ENCODE assay signal across 20 cellular contexts in the genomic region with DNA sequence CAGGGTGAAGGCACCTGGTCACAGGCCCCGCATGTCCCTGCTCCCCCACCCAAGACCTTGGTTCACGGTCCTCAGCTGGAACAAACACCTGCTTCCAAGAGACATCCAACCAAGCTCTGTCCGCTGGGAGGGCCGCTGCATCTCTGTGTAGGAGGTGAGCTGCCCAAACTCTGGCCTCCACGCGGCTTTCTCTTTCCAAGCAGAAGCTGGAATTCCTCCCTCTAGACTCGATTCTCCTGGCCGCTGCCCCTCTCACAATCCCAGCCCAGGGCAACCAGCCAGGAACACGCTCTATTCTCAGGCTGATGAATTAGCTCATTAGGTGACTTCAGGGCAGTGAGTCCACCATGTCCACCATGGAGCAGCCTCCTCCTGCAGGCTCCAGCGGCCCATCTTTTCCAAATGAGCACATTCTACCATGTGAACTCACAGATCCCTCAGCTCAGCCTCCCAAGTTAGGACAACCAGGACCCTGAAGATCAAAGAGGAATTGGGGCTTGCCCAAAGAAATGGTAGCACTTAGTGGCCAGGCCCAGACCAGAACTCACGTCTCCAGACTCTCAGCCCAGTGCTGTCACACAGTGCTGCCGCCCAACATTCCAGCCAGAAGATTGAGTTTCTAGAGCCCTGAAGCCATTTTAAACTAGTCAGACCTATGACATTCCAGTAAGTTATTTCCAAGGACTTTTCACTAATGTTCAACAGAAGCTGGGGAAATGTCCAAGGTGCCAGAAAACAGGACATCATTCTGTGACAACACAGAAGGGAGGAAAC.
DNase-seq lines count a peak whose midpoint lies in the region; ATAC-seq, FAIRE-seq and TF ChIP-seq lines count a peak whose summit lies in the region.
"Had no signal": no experiment of that assay in that cellular context is flagged by ENCODE, and none has a peak within 500 bp of the region (broad histone marks: within the 10 kb centered on the region; RNA-seq: fewer than 3 reads in every experiment).

No MANE protein-coding gene starts in this region.

- H2BK120ac ChIP-seq in H1 (replicated peaks; ENCODE audit: low read depth, low read length): no peak overlapping the region

- 0 out of 7 replicates have a peak, but pooled peaks cover 0 to 3% (median 0%) of the 10 kb centered on the region in 4 experiments for H3K27me3 ChIP-seq in H1 (replicated peaks in 1 of 4; ENCODE audit: control insufficient read depth in 3 of 4, extremely low read depth in 1 of 4, insufficient read depth in 3 of 4, low read length in 3 of 4)

- H3K23ac ChIP-seq in H1 (ENCODE audit: insufficient read length): no peak overlapping the region

- no peak overlapping the region for H3K27ac ChIP-seq in H1 (ENCODE audit: low read depth, low read length)
- H3K27ac ChIP-seq: GM23248 had no signal

- 88% methylated on average over 12 of the region's 12 CpGs; no CpG with 5 or more reads in 1 of the 2 experiments for WGBS in H1 (ENCODE audit: extremely low coverage in 1 of 2, insufficient coverage in 1 of 2, insufficient read length in 1 of 2, insufficient replicate concordance in 2 of 2, low coverage in 1 of 2, low lambda C conversion rate in 2 of 2, missing lambda C conversion rate in 1 of 2), 2 experiments

- no peak overlapping the region for H2BK12ac ChIP-seq in H1 (ENCODE audit: low read depth, low read length)

- H2BK15ac ChIP-seq in H1 (ENCODE audit: low read length): no peak overlapping the region

- H3K4me3 ChIP-seq in H1 (ENCODE audit: extremely low read depth in 1 of 4, insufficient read depth in 2 of 4, low read depth in 3 of 4, low read length in 4 of 4): no peak overlapping the region
- H3K4me3 ChIP-seq: GM23248 had no signal

- H3K18ac ChIP-seq in H1 (ENCODE audit: extremely low read depth, low read length): no peak overlapping the region

- no peaks in the 10 kb centered on the region for H3K79me1 ChIP-seq in H1 (ENCODE audit: low read depth, low read length)

- no peak overlapping the region for H4K5ac ChIP-seq in H1 (ENCODE audit: insufficient read length, low read depth, low read length)

- FAIRE-seq in H1 (lab: Jason Lieb, UNC): no peak
- FAIRE-seq: GM12892, GM18507, H54 had no signal

- no peak overlapping the region for H3K4ac ChIP-seq in H1 (replicated peaks; ENCODE audit: insufficient read length, low read depth, low read length)

- H3K36me3 ChIP-seq in H1 (ENCODE audit: control insufficient read depth in 2 of 4, insufficient read depth in 4 of 4, low read length in 3 of 4): no peaks in the 10 kb centered on the region
- H3K36me3 ChIP-seq: BE2C had no signal

- no peak overlapping the region for H3K4me3 Mint-ChIP-seq in activated CD4-positive, alpha-beta T cell treated with anti-CD3 and anti-CD28 coated beads, Interleukin-2, amount 10 ng/mL, durations not matched to agents 7 days and 5 days
- H3K4me3 Mint-ChIP-seq: CD4-positive, CD25-positive, alpha-beta regulatory T cell; CD8-positive, alpha-beta memory T cell; HFFc6 had no signal

- H3K56ac ChIP-seq in H1 (replicated peaks; ENCODE audit: insufficient read length, low read depth, low read length): no peak overlapping the region

- no peak overlapping the region for H3K27ac Mint-ChIP-seq in activated CD4-positive, alpha-beta T cell treated with anti-CD3 and anti-CD28 coated beads, Interleukin-2, amount 10 ng/mL, durations not matched to agents 7 days and 5 days
- H3K27ac Mint-ChIP-seq: CD8-positive, alpha-beta memory T cell; HFFc6 had no signal

- H4K91ac ChIP-seq in H1 (replicated peaks; ENCODE audit: insufficient read length, low read length): no peak overlapping the region

- no peak overlapping the region for H3K4me2 ChIP-seq in H1 (ENCODE audit: insufficient read depth in 1 of 2, low read depth in 2 of 2, low read length in 2 of 2)

- H3K9me3 Mint-ChIP-seq in activated CD4-positive, alpha-beta T cell treated with anti-CD3 and anti-CD28 coated beads, Interleukin-2, amount 10 ng/mL, durations not matched to agents 7 days and 5 days: no peaks in the 10 kb centered on the region
- H3K9me3 Mint-ChIP-seq: CD8-positive, alpha-beta memory T cell; HFFc6 had no signal

- ATAC-seq in HG03175 (IDR thresholded peaks at IDR 0.05; ENCODE audit: unreplicated experiment): no peak
- ATAC-seq: HCT116 had no signal

- H3K23me2 ChIP-seq in H1 (ENCODE audit: low read depth, low read length): peaks cover 5% of the 10 kb centered on the region; the same call in 1 of the 2 replicates

- H3K9ac ChIP-seq in H1 (replicated peaks in 1 of 4; ENCODE audit: extremely low read depth in 1 of 4, low read depth in 3 of 4, low read length in 3 of 4): no peak overlapping the region
- H3K9ac ChIP-seq: GM23248 had no signal

- H3K9me3 ChIP-seq in H1 (ENCODE audit: insufficient read depth in 2 of 2, low read depth in 1 of 2, low read length in 1 of 2): no peaks in the 10 kb centered on the region
- H3K9me3 ChIP-seq: BE2C had no signal

- no peak overlapping the region for H2AFZ ChIP-seq in H1 (ENCODE audit: low read length)
- H2AFZ ChIP-seq: GM23248 had no signal

- H4K20me1 ChIP-seq in H1 (replicated peaks in 1 of 2; ENCODE audit: control insufficient read depth in 1 of 2, insufficient read depth in 2 of 2, low read length in 2 of 2): peaks cover 0 to 4% of the 10 kb centered on the region in 2 experiments

- no peak overlapping the region for H2BK5ac ChIP-seq in H1 (ENCODE audit: low read depth, low read length)

- no peaks in the 10 kb centered on the region for H3K36me3 Mint-ChIP-seq in activated CD4-positive, alpha-beta T cell treated with anti-CD3 and anti-CD28 coated beads, Interleukin-2, amount 10 ng/mL, durations not matched to agents 7 days and 5 days (ENCODE audit: low read depth)
- H3K36me3 Mint-ChIP-seq: CD4-positive, CD25-positive, alpha-beta regulatory T cell; CD8-positive, alpha-beta memory T cell had no signal

- no peak overlapping the region for H3K14ac ChIP-seq in H1 (ENCODE audit: insufficient read length)

- TF ChIP-seq POLR2A in H1 (IDR thresholded peaks at IDR 0.05; ENCODE audit: control extremely low read depth in 1 of 2, low read depth in 2 of 2, low read length in 2 of 2): no peak

- no peaks in the 10 kb centered on the region for H3K79me2 ChIP-seq in H1 (ENCODE audit: control insufficient read depth in 1 of 2, insufficient read depth in 2 of 2, low read length in 2 of 2)

- no peak overlapping the region for H2BK20ac ChIP-seq in H1 (ENCODE audit: low read length)

- no peak for TF ChIP-seq RAD21 in H1 (IDR thresholded peaks at IDR 0.05 in 1 of 2, conservative IDR thresholded peaks at IDR 0.05 in 1 of 2; ENCODE audit: low read depth in 2 of 2, low read length in 2 of 2)

- H2AK5ac ChIP-seq in H1 (ENCODE audit: low read depth, low read length): no peak overlapping the region

- DNase-seq in G401 (ENCODE audit: low spot score) (peak; percentile 8), H1 (ENCODE audit: low read depth in 1 of 2, low spot score in 2 of 2) (no peak), medulla oblongata (ENCODE audit: extremely low spot score) (peak; percentile 18), NCI-H2081 treated with DMSO at 0.1 percent for 48 hours (lab: John Stamatoyannopoulos, UW) (no peak)
- DNase-seq in activated CD4-positive, alpha-beta T cell treated with anti-CD3 and anti-CD28 coated beads, Interleukin-2, amount 10 ng/mL, durations not matched to agents 7 days and 5 days: no peak
- DNase-seq: BE2C; CD4-positive, CD25-positive, alpha-beta regulatory T cell; CD8-positive, alpha-beta memory T cell; COR-L47; DMS 273 treated with DMSO at 0.1 percent for 48 hours; DMS53; DND-41; GDM1; GM23248; HFFc6 had no signal

- TF ChIP-seq EP300 in H1 (IDR thresholded peaks at IDR 0.05; ENCODE audit: borderline replicate concordance in 1 of 2, low read depth in 2 of 2, low read length in 2 of 2): no peak

- H3K27me3 Mint-ChIP-seq in activated CD4-positive, alpha-beta T cell treated with anti-CD3 and anti-CD28 coated beads, Interleukin-2, amount 10 ng/mL, durations not matched to agents 7 days and 5 days: no peaks in the 10 kb centered on the region
- H3K27me3 Mint-ChIP-seq: CD4-positive, CD25-positive, alpha-beta regulatory T cell had no signal

- CTCF ChIA-PET in H1 (lab: Charles Lee; ENCODE audit: partially characterized antibody): interaction anchor here (0.8 to 12.8 kb wide), 12 partner anchors 11 to 625 kb away, joined by 3 to 134 read pairs (median 3); no protein-coding TSS in a partner anchor
- CTCF ChIA-PET in activated CD4-positive, alpha-beta T cell treated with anti-CD3 and anti-CD28 coated beads, Interleukin-2, amount 10 ng/mL, durations not matched to agents 7 days and 5 days (lab: Charles Lee): interaction anchor here (0.6 kb wide), 1 partner anchor 49 kb away, joined by 3 read pairs; no protein-coding TSS in a partner anchor

- H3K4me1 ChIP-seq in H1 (replicated peaks in 1 of 4; ENCODE audit: control insufficient read depth in 3 of 4, insufficient read depth in 4 of 4, low read length in 3 of 4): no peaks in the 10 kb centered on the region; a peak in 1 of 7 replicates
- H3K4me1 ChIP-seq: BE2C had no signal

- no peaks in the 10 kb centered on the region for H3K4me1 Mint-ChIP-seq in activated CD4-positive, alpha-beta T cell treated with anti-CD3 and anti-CD28 coated beads, Interleukin-2, amount 10 ng/mL, durations not matched to agents 7 days and 5 days
- H3K4me1 Mint-ChIP-seq: CD4-positive, CD25-positive, alpha-beta regulatory T cell; CD8-positive, alpha-beta memory T cell had no signal

- TF ChIP-seq CTCF in H1 (IDR thresholded peaks at IDR 0.05; ENCODE audit: control extremely low read depth in 1 of 3, insufficient read depth in 1 of 3, low read depth in 1 of 3, low read length in 3 of 3): no peak

- POLR2A ChIA-PET in H1 (lab: Charles Lee; ENCODE audit: partially characterized antibody): no interaction called here
- POLR2A ChIA-PET in activated CD4-positive, alpha-beta T cell treated with anti-CD3 and anti-CD28 coated beads, Interleukin-2, amount 10 ng/mL, durations not matched to agents 7 days and 5 days (lab: Charles Lee): no interaction called here

- H4K8ac ChIP-seq in H1 (ENCODE audit: extremely low read depth, insufficient read depth, low read length): peak overlapping the region; percentile 38; the same call in 1 of the 2 replicates

- in situ Hi-C loops in G401 (cut with HindIII; ENCODE audit: low sequenced_read_pairs): no loop called here

TF ChIP-seq in H1, 55 proteins besides CTCF, POLR2A, EP300 and RAD21 (continues in another document):
- TF ChIP-seq, protein P1, sequence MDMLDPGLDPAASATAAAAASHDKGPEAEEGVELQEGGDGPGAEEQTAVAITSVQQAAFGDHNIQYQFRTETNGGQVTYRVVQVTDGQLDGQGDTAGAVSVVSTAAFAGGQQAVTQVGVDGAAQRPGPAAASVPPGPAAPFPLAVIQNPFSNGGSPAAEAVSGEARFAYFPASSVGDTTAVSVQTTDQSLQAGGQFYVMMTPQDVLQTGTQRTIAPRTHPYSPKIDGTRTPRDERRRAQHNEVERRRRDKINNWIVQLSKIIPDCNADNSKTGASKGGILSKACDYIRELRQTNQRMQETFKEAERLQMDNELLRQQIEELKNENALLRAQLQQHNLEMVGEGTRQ (IDR thresholded peaks at IDR 0.05; ENCODE audit: low read length): no peak
- no peak for TF ChIP-seq SIX5 (IDR thresholded peaks at IDR 0.05; ENCODE audit: low read depth, low read length)
- TF ChIP-seq TAF7 (optimal IDR thresholded peaks at IDR 0.05; ENCODE audit: borderline replicate concordance, low read depth, low read length): no peak
- no peak for TF ChIP-seq JUN (IDR thresholded peaks at IDR 0.05; ENCODE audit: low read depth, low read length)

Comparison
In these comparisons a context has a peak if more than half of its experiments do, and no peak if none do; other contexts are left out.
1. DNase-seq: peak in G401 (single experiment) and medulla oblongata (single experiment); none in H1 (0 of 2), activated CD4-positive, alpha-beta T cell treated with anti-CD3 and anti-CD28 coated beads, Interleukin-2, amount 10 ng/mL, durations not matched to agents 7 days and 5 days (single experiment) and NCI-H2081 treated with DMSO at 0.1 percent for 48 hours (single experiment).